17 cellular contexts compared by ENCODE assay signal in the genomic region with DNA sequence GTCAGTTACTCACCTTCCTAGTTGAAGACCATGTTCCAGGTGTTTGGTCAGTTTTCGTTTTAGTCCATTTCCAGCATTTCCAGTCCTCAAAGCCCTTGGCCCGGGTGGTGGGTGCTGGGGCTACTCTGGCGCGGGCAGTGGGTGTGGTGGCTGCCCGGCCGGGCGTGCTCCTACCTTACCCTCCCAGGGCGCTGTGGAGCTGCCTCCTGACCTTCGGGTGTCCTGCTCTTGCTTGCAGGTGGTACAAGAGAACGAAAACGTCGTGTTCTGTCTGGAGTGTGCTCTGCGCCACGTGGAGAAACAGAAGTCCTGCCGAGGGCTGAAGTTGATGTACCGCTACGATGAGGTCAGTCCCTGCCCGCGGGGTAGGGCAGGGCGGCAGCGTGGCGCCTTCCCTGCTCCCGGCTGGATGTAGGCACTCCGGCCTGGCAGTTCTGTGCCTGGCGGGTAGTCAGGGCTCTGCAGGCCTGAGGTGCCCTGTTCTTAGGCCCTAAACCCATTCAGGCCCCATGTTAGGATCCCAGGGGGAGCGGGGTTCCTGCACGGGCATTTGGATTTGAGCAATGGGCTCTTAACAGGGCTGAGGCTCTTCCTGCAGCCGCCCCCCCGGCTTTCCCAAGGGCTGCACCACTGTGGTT.
"Had no signal": no experiment of that assay in that cellular context is flagged by ENCODE, and none has a peak within 500 bp of the region (broad histone marks: within the 10 kb centered on the region; RNA-seq: fewer than 3 reads in every experiment).

No MANE protein-coding gene starts in this region.

- H3K27ac ChIP-seq: ascending aorta, brain microvascular endothelial cell, thyroid gland had no signal

- H3K4me1 ChIP-seq: ascending aorta had no signal

- H3K27me3 Mint-ChIP-seq: stimulated activated naive CD8-positive, alpha-beta T cell treated with anti-CD3 and anti-CD28 coated beads, Interleukin-15, Interleukin-2, amounts not matched to agents 100 ng/mL and 50 ng/mL, for 24 hours had no signal

- H3K4me3 ChIP-seq: ascending aorta, left ventricle myocardium inferior, thyroid gland had no signal

- ATAC-seq: esophagus mucosa had no signal

- H3K9me3 ChIP-seq: ascending aorta, left ventricle myocardium inferior, thyroid gland had no signal

- H3K4me3 Mint-ChIP-seq: nephron; stimulated activated naive CD8-positive, alpha-beta T cell treated with anti-CD3 and anti-CD28 coated beads, Interleukin-15, Interleukin-2, amounts not matched to agents 100 ng/mL and 50 ng/mL, for 24 hours had no signal

- DNase-seq: activated CD4-positive, alpha-beta T cell treated with anti-CD3 and anti-CD28 coated beads for 1 hour; activated CD4-positive, alpha-beta T cell treated with anti-CD3 and anti-CD28 coated beads, Interleukin-2, amount 50 U/mL, for 4 hours; activated gamma-delta T cell; activated naive CD4-positive, alpha-beta T cell treated with anti-CD3 and anti-CD28 coated beads, Interleukin-2, amount 50 U/mL, for 16 hours; brain microvascular endothelial cell; caudate nucleus; effector memory CD4-positive, alpha-beta T cell; hippocampal formation; left ventricle myocardium inferior; stimulated activated CD4-positive, alpha-beta T cell treated with anti-CD3 and anti-CD28 coated beads, Interleukin-4, amount 100 ng/mL, for 24 hours; substantia nigra; T-helper 9 cell; thyroid gland had no signal

- H3K27ac Mint-ChIP-seq: nephron; stimulated activated naive CD8-positive, alpha-beta T cell treated with anti-CD3 and anti-CD28 coated beads, Interleukin-15, Interleukin-2, amounts not matched to agents 100 ng/mL and 50 ng/mL, for 24 hours had no signal

- H3K9me3 Mint-ChIP-seq: nephron; stimulated activated naive CD8-positive, alpha-beta T cell treated with anti-CD3 and anti-CD28 coated beads, Interleukin-15, Interleukin-2, amounts not matched to agents 100 ng/mL and 50 ng/mL, for 24 hours had no signal

- H3K27me3 ChIP-seq: ascending aorta, brain microvascular endothelial cell, thyroid gland had no signal
